In genomic region chr22:45006873-45007246, GRCh38 we compare ENCODE assay signal across 11 cellular contexts. TPM values are rescaled to one million over a fixed set of nuclear protein-coding genes. Genes with fewer than 3 reads are reported as not detected.
A peak's percentile ranks its signal among the peaks of the same experiment; 100 is the strongest.
DNase-seq lines count a peak whose midpoint lies in the region; ATAC-seq and TF ChIP-seq lines count a peak whose summit lies in the region.
"Had no signal": no experiment of that assay in that cellular context is flagged by ENCODE, and none has a peak within 500 bp of the region (broad histone marks: within the 10 kb centered on the region; RNA-seq: fewer than 3 reads in every experiment).

No MANE protein-coding gene starts in this region.

- BruUV-seq in MCF 10A (replicated peaks; lab: Mats Ljungman, UMichigan): no TSS peak

- TF ChIP-seq CTCF in adrenal gland (IDR thresholded peaks at IDR 0.05) (no peak), GM20000 (IDR thresholded peaks at IDR 0.05; ENCODE audit: extremely low read depth, missing control alignments) (no peak), MCF 10A (IDR thresholded peaks at IDR 0.05; ENCODE audit: unreplicated experiment) (no peak)

- intact Hi-C loops in adrenal gland (cut with DNase I): no loop called here
- intact Hi-C loops in activated T-helper 2 cell treated with anti-CD3 and anti-CD28 coated beads, Interferon-gamma antibody, Interleukin-2, Interleukin-4, amounts not matched to agents 10 μg/mL and 5 μg/mL and 100 μg/mL, durations not matched to agents 14 hours and 24 hours and 36 hours (cut with micrococcal nuclease): loop anchor here (5.0 kb wide), 1 partner anchor 75 kb away; no protein-coding TSS in a partner anchor
- intact Hi-C loops in MCF 10A (cut with micrococcal nuclease): no loop called here

- WGBS in adrenal gland, 4 donors: 1 to 3% (median 2%) methylated on average over 3 to 33 of the region's 33 CpGs

- POLR2A ChIA-PET in MCF 10A (lab: Yijun Ruan, JAX): no interaction called here

- peaks cover 49% of the 10 kb centered on the region for H3K27me3 Mint-ChIP-seq in activated T-helper 2 cell treated with anti-CD3 and anti-CD28 coated beads, Interferon-gamma antibody, Interleukin-2, Interleukin-4, amounts not matched to agents 10 μg/mL and 5 μg/mL and 100 μg/mL, durations not matched to agents 14 hours and 24 hours and 36 hours (ENCODE audit: low read depth)
- peaks cover 52% of the 10 kb centered on the region for H3K27me3 Mint-ChIP-seq in MCF 10A (ENCODE audit: insufficient read depth, unreplicated experiment)

- ATAC-seq in HG03159 (IDR thresholded peaks at IDR 0.05; ENCODE audit: unreplicated experiment): no peak
- ATAC-seq: activated CD4-positive, CD25-positive, alpha-beta regulatory T cell treated with anti-CD3 and anti-CD28 coated beads, Interleukin-2, amount 50 U/mL, for 24 hours had no signal

- H3K9me3 Mint-ChIP-seq in activated T-helper 2 cell treated with anti-CD3 and anti-CD28 coated beads, Interferon-gamma antibody, Interleukin-2, Interleukin-4, amounts not matched to agents 10 μg/mL and 5 μg/mL and 100 μg/mL, durations not matched to agents 14 hours and 24 hours and 36 hours: no peaks in the 10 kb centered on the region
- H3K9me3 Mint-ChIP-seq in MCF 10A (ENCODE audit: unreplicated experiment): no peaks in the 10 kb centered on the region

- H3K4me1 ChIP-seq in ES-I3 (ENCODE audit: insufficient read depth, low read length): peaks cover 17% of the 10 kb centered on the region
- peaks cover 5 to 19% of the 10 kb centered on the region in 2 donors for H3K4me1 ChIP-seq in adrenal gland (replicated peaks in 1 of 2)

- CTCF ChIA-PET in MCF 10A (lab: Yijun Ruan, JAX): interaction anchor here (0.6 kb wide), 4 partner anchors 11 to 186 kb away, joined by 3 to 4 read pairs (median 4); no protein-coding TSS in a partner anchor

- H3K27ac ChIP-seq in adrenal gland: peak overlapping the region; percentile 68 to 84 (median 81)

- H3K36me3 ChIP-seq in ES-I3 (ENCODE audit: insufficient read depth, low read length) (peaks cover 23% of the 10 kb centered on the region), adrenal gland (replicated peaks in 1 of 2) (no peaks in the 10 kb centered on the region)

- H3K4me3 Mint-ChIP-seq in activated T-helper 2 cell treated with anti-CD3 and anti-CD28 coated beads, Interferon-gamma antibody, Interleukin-2, Interleukin-4, amounts not matched to agents 10 μg/mL and 5 μg/mL and 100 μg/mL, durations not matched to agents 14 hours and 24 hours and 36 hours (ENCODE audit: low read depth): no peak overlapping the region
- H3K4me3 Mint-ChIP-seq in MCF 10A (ENCODE audit: unreplicated experiment): no peak overlapping the region

- peak overlapping the region in 2 of 4 donors; percentile 59 to 62 for H3K4me3 ChIP-seq in adrenal gland
- H3K4me3 ChIP-seq in iPS-18c (ENCODE audit: insufficient read depth, low read depth, low read length): peak overlapping the region; percentile 73

- H3K36me3 Mint-ChIP-seq in activated T-helper 2 cell treated with anti-CD3 and anti-CD28 coated beads, Interferon-gamma antibody, Interleukin-2, Interleukin-4, amounts not matched to agents 10 μg/mL and 5 μg/mL and 100 μg/mL, durations not matched to agents 14 hours and 24 hours and 36 hours (ENCODE audit: low read depth): no peaks in the 10 kb centered on the region
- H3K36me3 Mint-ChIP-seq in MCF 10A (ENCODE audit: insufficient read depth, unreplicated experiment): no peaks in the 10 kb centered on the region

- H3K9me3 ChIP-seq in ES-I3 (ENCODE audit: control insufficient read depth, insufficient read depth, low read length): no peaks in the 10 kb centered on the region; the same call in 1 of the 2 replicates
- no peaks in the 10 kb centered on the region for H3K9me3 ChIP-seq in adrenal gland (replicated peaks in 1 of 3)
- H3K9me3 ChIP-seq in iPS-18c (ENCODE audit: control insufficient read depth, insufficient read depth, low read length): no peaks in the 10 kb centered on the region

- peak overlapping the region; percentile 98 for H3K9ac ChIP-seq in ES-I3 (ENCODE audit: low read depth, low read length)

- H3K27ac Mint-ChIP-seq in activated T-helper 2 cell treated with anti-CD3 and anti-CD28 coated beads, Interferon-gamma antibody, Interleukin-2, Interleukin-4, amounts not matched to agents 10 μg/mL and 5 μg/mL and 100 μg/mL, durations not matched to agents 14 hours and 24 hours and 36 hours: no peak overlapping the region
- H3K27ac Mint-ChIP-seq in MCF 10A (ENCODE audit: low read depth, unreplicated experiment): no peak overlapping the region

- DNase-seq in adrenal gland: peak; percentile 43 to 65 (median 60)
- peak; percentile 85 for DNase-seq in retina
- DNase-seq in activated T-helper 2 cell treated with anti-CD3 and anti-CD28 coated beads, Interferon-gamma antibody, Interleukin-2, Interleukin-4, amounts not matched to agents 10 μg/mL and 5 μg/mL and 100 μg/mL, durations not matched to agents 14 hours and 24 hours and 36 hours (ENCODE audit: low spot score): no peak
- no peak for DNase-seq in GM20000 (ENCODE audit: low spot score)
- no peak for DNase-seq in MCF 10A (ENCODE audit: unreplicated experiment)
- DNase-seq: DMS53; effector CD8-positive, alpha-beta T cell had no signal

- H3K4me1 Mint-ChIP-seq in activated T-helper 2 cell treated with anti-CD3 and anti-CD28 coated beads, Interferon-gamma antibody, Interleukin-2, Interleukin-4, amounts not matched to agents 10 μg/mL and 5 μg/mL and 100 μg/mL, durations not matched to agents 14 hours and 24 hours and 36 hours (ENCODE audit: low read depth): peaks cover 10% of the 10 kb centered on the region
- peaks cover 5% of the 10 kb centered on the region for H3K4me1 Mint-ChIP-seq in MCF 10A (ENCODE audit: insufficient read depth, unreplicated experiment)

- TF ChIP-seq POLR2A in adrenal gland (IDR thresholded peaks at IDR 0.05): no peak

- peaks cover 7% of the 10 kb centered on the region for H3K27me3 ChIP-seq in adrenal gland

RNA-seq across cellular contexts. Expression of gene PHF21B, which starts 2.9 kb away (rescaled TPM):
- total RNA-seq in adrenal gland: 1 to 10 TPM in 7 of 8 donors, under 1 TPM in 1; 0.30 to 4.4 (median 2.7) TPM
- polyA plus RNA-seq in adrenal gland: 1 to 10 TPM; 1.5 to 3.9 (median 1.8) TPM
- 0.30 and 1.2 TPM in 2 replicates for total RNA-seq in activated T-helper 2 cell treated with anti-CD3 and anti-CD28 coated beads, Interferon-gamma antibody, Interleukin-2, Interleukin-4, amounts not matched to agents 10 μg/mL and 5 μg/mL and 100 μg/mL, durations not matched to agents 14 hours and 24 hours and 36 hours
- 0.66 and 0.75 TPM in 2 replicates for total RNA-seq in MCF 10A (2022)

Comparison
In these comparisons a context has a peak if more than half of its experiments do, and no peak if none do; other contexts are left out.
1. DNase-seq: peak in adrenal gland (7 of 7) and retina (single experiment); none in activated T-helper 2 cell treated with anti-CD3 and anti-CD28 coated beads, Interferon-gamma antibody, Interleukin-2, Interleukin-4, amounts not matched to agents 10 μg/mL and 5 μg/mL and 100 μg/mL, durations not matched to agents 14 hours and 24 hours and 36 hours (single experiment), GM20000 (single experiment) and MCF 10A (single experiment).